ENCODE assay signal across 13 cellular contexts in the genomic region with DNA sequence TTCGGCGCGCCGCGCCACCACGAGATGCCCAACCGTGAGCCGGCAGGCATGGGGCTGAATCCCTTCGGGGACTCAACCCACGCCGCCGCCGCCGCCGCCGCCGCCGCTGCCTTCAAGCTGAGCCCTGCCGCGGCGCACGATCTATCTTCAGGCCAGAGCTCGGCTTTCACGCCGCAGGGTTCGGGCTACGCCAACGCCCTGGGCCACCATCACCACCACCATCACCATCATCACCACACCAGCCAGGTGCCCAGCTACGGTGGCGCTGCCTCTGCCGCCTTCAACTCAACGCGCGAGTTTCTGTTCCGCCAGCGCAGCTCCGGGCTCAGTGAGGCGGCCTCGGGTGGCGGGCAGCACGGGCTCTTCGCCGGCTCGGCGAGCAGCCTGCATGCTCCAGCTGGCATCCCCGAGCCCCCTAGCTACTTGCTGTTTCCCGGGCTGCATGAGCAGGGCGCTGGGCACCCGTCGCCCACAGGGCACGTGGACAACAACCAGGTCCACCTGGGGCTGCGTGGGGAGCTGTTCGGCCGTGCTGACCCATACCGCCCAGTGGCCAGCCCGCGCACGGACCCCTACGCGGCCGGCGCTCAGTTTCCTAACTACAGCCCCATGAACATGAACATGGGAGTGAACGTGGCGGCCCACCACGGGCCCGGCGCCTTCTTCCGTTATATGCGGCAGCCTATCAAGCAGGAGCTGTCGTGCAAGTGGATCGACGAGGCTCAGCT. TPM values are rescaled to one million over a fixed set of nuclear protein-coding genes. Genes with fewer than 3 reads are reported as not detected.
DNase-seq lines count a peak whose midpoint lies in the region; ATAC-seq and TF ChIP-seq lines count a peak whose summit lies in the region.
"Had no signal": no experiment of that assay in that cellular context is flagged by ENCODE, and none has a peak within 500 bp of the region (broad histone marks: within the 10 kb centered on the region; RNA-seq: fewer than 3 reads in every experiment).

No MANE protein-coding gene starts in this region.

- WGBS in endodermal cell (ENCODE audit: insufficient coverage in 1 of 2, insufficient read length in 1 of 2), 2 experiments: 0 to 2% methylated on average over 9 to 72 of the region's 72 CpGs
- no CpG with 5 or more reads among the region's 72 CpGs for WGBS in trophoblast cell (ENCODE audit: extremely low coverage, insufficient coverage, insufficient read length)

- H3K14ac ChIP-seq in trophoblast cell (ENCODE audit: low read length): no peak overlapping the region

- H3K27me3 Mint-ChIP-seq in endodermal cell (ENCODE audit: insufficient read depth): no peaks in the 10 kb centered on the region

- H3K36me3 ChIP-seq in endodermal cell (ENCODE audit: control insufficient read depth, insufficient read depth, low read length) (peaks cover 42% of the 10 kb centered on the region), trophoblast cell (ENCODE audit: control insufficient read depth in 1 of 2, insufficient read depth in 2 of 2, low read length in 2 of 2) (no peaks in the 10 kb centered on the region)
- H3K36me3 ChIP-seq: colonic mucosa had no signal

- H2BK12ac ChIP-seq in trophoblast cell (ENCODE audit: low read length): no peak overlapping the region

- H3K4me3 ChIP-seq in endodermal cell (ENCODE audit: low read length): peak overlapping the region; percentile 93
- H3K4me3 ChIP-seq in trophoblast cell (ENCODE audit: low read depth, low read length): no peak overlapping the region

- H3K4me1 ChIP-seq in endodermal cell (ENCODE audit: control insufficient read depth, insufficient read depth, low read length) (no peaks in the 10 kb centered on the region), trophoblast cell (ENCODE audit: control insufficient read depth in 1 of 2, insufficient read depth in 2 of 2, low read length in 2 of 2) (peaks cover 0 to 10% of the 10 kb centered on the region in 2 experiments)
- H3K4me1 ChIP-seq: colonic mucosa had no signal

- no peak overlapping the region for H4K91ac ChIP-seq in trophoblast cell (ENCODE audit: low read depth, low read length)

- H3K9ac ChIP-seq in endodermal cell (ENCODE audit: extremely low read depth, low read length, poor library complexity, severe bottlenecking) (peak overlapping the region; percentile 83), trophoblast cell (ENCODE audit: low read length) (no peak overlapping the region)

- POLR2A ChIA-PET in HEK293T (lab: Yijun Ruan, JAX): no interaction called here

- CTCF ChIA-PET in HEK293T (lab: Yijun Ruan, JAX): no interaction called here

- peak overlapping the region; percentile 90 for H3K27ac Mint-ChIP-seq in endodermal cell

- peaks cover 12% of the 10 kb centered on the region for H3K4me1 Mint-ChIP-seq in endodermal cell

- H3K9me3 Mint-ChIP-seq in endodermal cell: peaks cover 50% of the 10 kb centered on the region

- no peaks in the 10 kb centered on the region for H3K79me1 ChIP-seq in trophoblast cell (ENCODE audit: low read length)

- H3K4me2 ChIP-seq in trophoblast cell (ENCODE audit: low read length): peak overlapping the region; percentile 99

- H4K12ac ChIP-seq in trophoblast cell (ENCODE audit: low read depth, low read length): no peak overlapping the region

- H2AFZ ChIP-seq in trophoblast cell (ENCODE audit: insufficient read depth, low read length, poor library complexity): no peak overlapping the region

- DNase-seq in NCI-H1417 (lab: John Stamatoyannopoulos, UW) (peak in 2 of 3 experiments; percentile 69 to 74), NCI-H1417 treated with DMSO at 0.1 percent for 48 hours (lab: John Stamatoyannopoulos, UW) (no peak), HEK293T (ENCODE audit: extremely low spot score) (no peak), endodermal cell (peak; percentile 51), trophoblast cell (no peak), kidney glomerular epithelial cell (lab: John Stamatoyannopoulos, UW) (no peak), GDM1 (lab: John Stamatoyannopoulos, UW) (no peak)
- DNase-seq: colonic mucosa, islet precursor cell, Kasumi-1 had no signal

- no peak overlapping the region for H4K8ac ChIP-seq in trophoblast cell (ENCODE audit: low read depth, low read length)

- H3K27ac ChIP-seq in endodermal cell (ENCODE audit: low read depth, low read length) (peak overlapping the region; percentile 79), trophoblast cell (ENCODE audit: low read depth, low read length) (no peak overlapping the region)
- H3K27ac ChIP-seq: colonic mucosa had no signal

- H3K4me3 Mint-ChIP-seq in endodermal cell: peak overlapping the region; percentile 98

- H2BK5ac ChIP-seq in trophoblast cell (ENCODE audit: low read depth, low read length, poor library complexity): no peak overlapping the region

- H3K79me2 ChIP-seq in trophoblast cell (ENCODE audit: control insufficient read depth, insufficient read depth, low read length, poor library complexity): no peaks in the 10 kb centered on the region

- no peak for ATAC-seq in HG03565 (IDR thresholded peaks at IDR 0.05; ENCODE audit: unreplicated experiment)

- no peak overlapping the region for H3K4ac ChIP-seq in trophoblast cell (ENCODE audit: low read depth, low read length)

- no peak overlapping the region for H2AK5ac ChIP-seq in trophoblast cell (ENCODE audit: low read length)

- H3K23ac ChIP-seq in trophoblast cell (ENCODE audit: low read length): no peak overlapping the region

- H2BK120ac ChIP-seq in trophoblast cell (ENCODE audit: insufficient read depth, low read length, poor library complexity): no peak overlapping the region

- H3K27me3 ChIP-seq in endodermal cell (ENCODE audit: control insufficient read depth, insufficient read depth, low read length, poor library complexity, severe bottlenecking) (no peaks in the 10 kb centered on the region), trophoblast cell (ENCODE audit: insufficient read depth, low read length) (peaks cover 40% of the 10 kb centered on the region)

- H3K36me3 Mint-ChIP-seq in endodermal cell (ENCODE audit: low read depth): peaks cover 43% of the 10 kb centered on the region

- no peak overlapping the region for H3K18ac ChIP-seq in trophoblast cell (ENCODE audit: low read length)

- H3K9me3 ChIP-seq in endodermal cell (ENCODE audit: control insufficient read depth, low read length): no peaks in the 10 kb centered on the region
- H3K9me3 ChIP-seq in trophoblast cell (ENCODE audit: insufficient read depth, low read depth, low read length): peaks cover 3% of the 10 kb centered on the region
- H3K9me3 ChIP-seq: colonic mucosa had no signal

- no peak for TF ChIP-seq CTCF in endodermal cell (conservative IDR thresholded peaks at IDR 0.05)

TF ChIP-seq in HEK293T, 16 proteins besides CTCF, POLR2A, EP300 and RAD21:
- TF ChIP-seq L3MBTL2 (conservative IDR thresholded peaks at IDR 0.05) (peak; percentile 41), FOXK2 (IDR thresholded peaks at IDR 0.05) (no peak)

RNA-seq across cellular contexts. Expression of a gene that starts 1.0 kb away (rescaled TPM):
- total RNA-seq in endodermal cell: 100 to 1,000 TPM; 129 to 130 TPM
- polyA plus RNA-seq in endodermal cell (2013, experiment 1 of 2): 135 TPM
- polyA plus RNA-seq in endodermal cell (2013, experiment 2 of 2): 126 TPM
- polyA plus RNA-seq in trophoblast cell (2013): 0.03 and 0.07 TPM in 2 replicates
- total RNA-seq: A172, colonic mucosa, subcutaneous adipose tissue had no signal

Comparison
In these comparisons a context has a peak if more than half of its experiments do, and no peak if none do; other contexts are left out.
1. DNase-seq: peak in NCI-H1417 (2 of 3) and endodermal cell (single experiment); none in NCI-H1417 treated with DMSO at 0.1 percent for 48 hours (single experiment), HEK293T (single experiment), trophoblast cell (0 of 2), kidney glomerular epithelial cell (single experiment) and GDM1 (single experiment).